In the genomic region with DNA sequence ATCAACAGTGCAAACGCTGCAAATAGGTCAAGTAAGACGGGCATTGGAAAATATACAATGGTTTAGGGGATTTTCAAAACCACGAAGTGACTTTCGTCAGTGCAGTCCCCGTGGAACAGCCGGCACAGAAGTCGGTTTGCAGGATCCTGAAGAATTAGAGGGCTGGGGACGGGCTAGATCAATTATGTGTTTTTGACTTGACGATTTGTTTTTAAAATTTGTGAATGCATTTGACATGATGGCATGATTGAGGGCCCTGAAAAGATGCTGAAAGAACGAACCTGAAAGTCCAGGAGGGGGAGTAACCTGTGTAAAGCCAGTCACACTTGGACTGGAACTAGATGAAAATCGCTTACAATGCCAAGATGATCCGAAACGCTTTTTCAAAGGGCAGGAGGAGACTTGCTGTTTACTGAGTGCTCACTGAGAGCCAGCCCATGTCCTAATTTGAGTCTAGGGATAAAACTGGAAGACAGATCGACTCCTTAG, we compare ENCODE assay signal across 8 cellular contexts. TPM values are rescaled to one million over a fixed set of nuclear protein-coding genes. Genes with fewer than 3 reads are reported as not detected.
A peak's percentile ranks its signal among the peaks of the same experiment; 100 is the strongest.
DNase-seq lines count a peak whose midpoint lies in the region; ATAC-seq, FAIRE-seq and TF ChIP-seq lines count a peak whose summit lies in the region.

No MANE protein-coding gene starts in this region.

- no peaks in the 10 kb centered on the region for H3K36me3 ChIP-seq in pancreas

- no peaks in the 10 kb centered on the region for H3K36me3 Mint-ChIP-seq in T-helper 17 cell (ENCODE audit: low read depth)

- H3K9me3 ChIP-seq in T-helper 17 cell (ENCODE audit: control insufficient read depth, low read length, poor library complexity, severe bottlenecking) (no peaks in the 10 kb centered on the region), pancreas (no peaks in the 10 kb centered on the region)

- H3K4me3 ChIP-seq in foreskin fibroblast (ENCODE audit: low read depth in 1 of 2, low read length in 2 of 2) (peak overlapping the region; percentile 56 to 69), pancreas (peak overlapping the region; percentile 45 to 82 (median 65))

- TF ChIP-seq CTCF in foreskin fibroblast (IDR thresholded peaks at IDR 0.05; ENCODE audit: low read depth, low read length) = no peak
- TF ChIP-seq CTCF in pancreas (IDR thresholded peaks at IDR 0.05) = no peak

- H3K27ac ChIP-seq in pancreas = peak overlapping the region; percentile 62 to 90 (median 84)

- H3K27ac Mint-ChIP-seq in T-helper 17 cell = peak overlapping the region; percentile 71

- intact Hi-C loops in pancreas (cut with DNase I) = no loop called here

- DNase-seq in G401 (ENCODE audit: low spot score) (peak; percentile 72), T-helper 17 cell (no peak), foreskin fibroblast (no peak), pancreas (no peak), middle frontal gyrus (ENCODE audit: extremely low spot score, low spot score) (no peak)
- no peak for DNase-seq in activated CD4-positive, CD25-positive, alpha-beta regulatory T cell treated with anti-CD3 and anti-CD28 coated beads, Interleukin-2, amount 50 U/mL, for 72 hours

- WGBS in pancreas, 2 donors = 19 to 25% methylated on average over 14 of the region's 14 CpGs

- no peak for FAIRE-seq in pancreas (lab: Jason Lieb, UNC)

- H3K4me1 Mint-ChIP-seq in T-helper 17 cell = peaks cover 23% of the 10 kb centered on the region

- in situ Hi-C loops in G401 (cut with HindIII; ENCODE audit: low sequenced_read_pairs) = no loop called here

- peak; percentile 3 for ATAC-seq in HG02571 (IDR thresholded peaks at IDR 0.05; ENCODE audit: unreplicated experiment)
- peak; percentile 14 for ATAC-seq in T-helper 17 cell
- peak; percentile 11 to 27 (median 16) for ATAC-seq in pancreas
- ATAC-seq in GM19455 (IDR thresholded peaks at IDR 0.05; ENCODE audit: unreplicated experiment) = no peak

- H3K27me3 Mint-ChIP-seq in T-helper 17 cell = no peaks in the 10 kb centered on the region

- H3K4me3 Mint-ChIP-seq in T-helper 17 cell = peak overlapping the region; percentile 93

- no peaks in the 10 kb centered on the region for H3K27me3 ChIP-seq in pancreas

- peaks cover 0 to 6% (median 0%) of the 10 kb centered on the region in 3 donors for H3K4me1 ChIP-seq in pancreas

RNA-seq across cellular contexts. Expression of a gene that starts 8.9 kb away (rescaled TPM):
- 1.8 and 2.3 TPM in 2 replicates for total RNA-seq in G401 (2014; rRNA removed; shearing (Covaris generic))
- total RNA-seq in T-helper 17 cell = 10 to 100 TPM; 10.4 to 10.7 TPM
- total RNA-seq in pancreas = 1 to 10 TPM; 1.5 to 5.0 (median 1.8) TPM
- 1 to 10 TPM in 1 of 2 donors, under 1 TPM in 1; 0.87 to 1.1 TPM for polyA plus RNA-seq in pancreas
